In genomic region chrX:70289793-70290770, GRCh38 we compare ENCODE assay signal across 8 cellular contexts. TPM values are rescaled to one million over a fixed set of nuclear protein-coding genes. Genes with fewer than 3 reads are reported as not detected.
DNase-seq lines count a peak whose midpoint lies in the region; ATAC-seq and TF ChIP-seq lines count a peak whose summit lies in the region.

Gene KIF4A (plus strand): TSS chrX:70290104. CDS start chrX:70290459, 355 bp downstream.
Gene PDZD11 (minus strand): TSS chrX:70289927. CDS start chrX:70289341, 586 bp downstream.

- H3K9me3 Mint-ChIP-seq in dendritic cell treated with granulocyte-macrophage colony-stimulating factor and Interleukin-4, amounts not matched to agents 40 ng/mL and 50 ng/mL, for 4 days: no peaks in the 10 kb centered on the region

- DNase-seq in BJ (ENCODE audit: low read depth) (peak; percentile 37), NCI-H524 (lab: John Stamatoyannopoulos, UW) (peak; percentile 70 to 87)
- DNase-seq in activated CD4-positive, alpha-beta T cell treated with anti-CD3 and anti-CD28 coated beads, Interleukin-2, amount 50 U/mL, for 1 hour: peak; percentile 65
- peak; percentile 70 for DNase-seq in stimulated activated CD4-positive, alpha-beta T cell treated with anti-CD3 and anti-CD28 coated beads, Interleukin-4, amount 100 ng/mL, for 1 hour

- TF ChIP-seq CTCF in BJ (IDR thresholded peaks at IDR 0.05; ENCODE audit: insufficient read depth, low read depth, low read length): no peak
- no peak for TF ChIP-seq CTCF in liver (IDR thresholded peaks at IDR 0.05; ENCODE audit: low read depth, low read length, missing input control)

- TF ChIP-seq POLR2A in GM19099 (IDR thresholded peaks at IDR 0.05; ENCODE audit: extremely low read depth, insufficient read length, low read depth): peak; percentile 86

- peak within 1 kb of the TSS; percentile 64 for H3K4me3 ChIP-seq in BJ (ENCODE audit: low read depth, low read length)
- peak within 1 kb of the TSS; percentile 60 to 90 (median 75) for H3K4me3 ChIP-seq in liver (ENCODE audit: low read depth in 1 of 3, low read length in 3 of 3)

- POLR2A ChIA-PET in BJ (lab: Charles Lee): interaction anchor here (0.6 kb wide), 1 partner anchor 123 kb away, joined by 4 read pairs; no protein-coding TSS in a partner anchor

- H3K27me3 Mint-ChIP-seq in dendritic cell treated with granulocyte-macrophage colony-stimulating factor and Interleukin-4, amounts not matched to agents 40 ng/mL and 50 ng/mL, for 4 days: no peaks in the 10 kb centered on the region

- peak within 1 kb of the TSS; percentile 77 for H3K27ac Mint-ChIP-seq in dendritic cell treated with granulocyte-macrophage colony-stimulating factor and Interleukin-4, amounts not matched to agents 40 ng/mL and 50 ng/mL, for 4 days

- CTCF ChIA-PET in BJ (lab: Yijun Ruan, JAX): interaction anchor here (0.6 to 0.8 kb wide), 2 partner anchors 10 to 27 kb away, joined by 3 to 5 read pairs; no protein-coding TSS in a partner anchor

- H3K27me3 ChIP-seq in BJ (ENCODE audit: control insufficient read depth, insufficient read depth, low read length) (no peaks in the 10 kb centered on the region), liver (ENCODE audit: control insufficient read depth in 4 of 4, insufficient read depth in 4 of 4, low read length in 3 of 4) (no peaks in the 10 kb centered on the region)

- ATAC-seq in HG03378 (IDR thresholded peaks at IDR 0.05; ENCODE audit: unreplicated experiment): peak; percentile 89

- peaks cover 31% of the 10 kb centered on the region for H3K36me3 Mint-ChIP-seq in dendritic cell treated with granulocyte-macrophage colony-stimulating factor and Interleukin-4, amounts not matched to agents 40 ng/mL and 50 ng/mL, for 4 days (ENCODE audit: low read depth)

- under 1% methylated on average over 62 of the region's 62 CpGs for WGBS in liver

- peak within 1 kb of the TSS; percentile 83 for H3K4me3 Mint-ChIP-seq in dendritic cell treated with granulocyte-macrophage colony-stimulating factor and Interleukin-4, amounts not matched to agents 40 ng/mL and 50 ng/mL, for 4 days

- peaks cover 0 to 14% (median 12%) of the 10 kb centered on the region in 4 donors for H3K4me1 ChIP-seq in liver (ENCODE audit: control insufficient read depth in 4 of 4, insufficient read depth in 4 of 4, low read length in 3 of 4)

- peaks cover 5% of the 10 kb centered on the region for H3K4me1 Mint-ChIP-seq in dendritic cell treated with granulocyte-macrophage colony-stimulating factor and Interleukin-4, amounts not matched to agents 40 ng/mL and 50 ng/mL, for 4 days (ENCODE audit: low read depth)

- H3K27ac ChIP-seq in liver (ENCODE audit: low read depth in 1 of 2, low read length in 2 of 2): peak within 1 kb of the TSS in 1 of 2 donors; percentile 32

- no peaks in the 10 kb centered on the region for H3K9me3 ChIP-seq in liver (ENCODE audit: control insufficient read depth in 4 of 4, low read length in 3 of 4)

- intact Hi-C loops in dendritic cell treated with granulocyte-macrophage colony-stimulating factor and Interleukin-4, amounts not matched to agents 40 ng/mL and 50 ng/mL, for 4 days (cut with micrococcal nuclease): loop anchor here (1.0 kb wide), 1 partner anchor 157 kb away; the partner anchor contains the start of gene IGBP1

- no peak for TF ChIP-seq RAD21 in liver (IDR thresholded peaks at IDR 0.05)

- H3K36me3 ChIP-seq in BJ (ENCODE audit: control insufficient read depth, insufficient read depth, low read length) (peaks cover 2% of the 10 kb centered on the region; the same call in 1 of the 2 replicates), liver (ENCODE audit: control insufficient read depth in 4 of 4, insufficient read depth in 3 of 4, low read depth in 1 of 4, low read length in 3 of 4) (peaks cover 0 to 6% (median 2%) of the 10 kb centered on the region in 4 donors)

- H3K9ac ChIP-seq in liver (ENCODE audit: low read depth in 1 of 2, low read length in 2 of 2): peak within 1 kb of the TSS in 1 of 2 donors; percentile 63

TF ChIP-seq in liver, 16 proteins besides CTCF, POLR2A, EP300 and RAD21:
- TF ChIP-seq MAX (IDR thresholded peaks at IDR 0.05): no peak
- no peak for TF ChIP-seq JUND (IDR thresholded peaks at IDR 0.05)
- TF ChIP-seq EGR1 (IDR thresholded peaks at IDR 0.05; ENCODE audit: low read depth in 2 of 2): no peak
- no peak for TF ChIP-seq HNF4G (IDR thresholded peaks at IDR 0.05)
- TF ChIP-seq GABPA (IDR thresholded peaks at IDR 0.05 in 1 of 2, conservative IDR thresholded peaks at IDR 0.05 in 1 of 2): peak; percentile 72 to 91
- TF ChIP-seq ATF3 (IDR thresholded peaks at IDR 0.05): no peak
- TF ChIP-seq FOXA1 (IDR thresholded peaks at IDR 0.05): no peak
- no peak for TF ChIP-seq ZBTB33 (IDR thresholded peaks at IDR 0.05)
- no peak for TF ChIP-seq YY1 (IDR thresholded peaks at IDR 0.05)
- no peak for TF ChIP-seq NR2F2 (IDR thresholded peaks at IDR 0.05)
- peak in 1 of 2 donors; percentile 20 for TF ChIP-seq RXRA (IDR thresholded peaks at IDR 0.05)
- TF ChIP-seq FOXA2 (IDR thresholded peaks at IDR 0.05): no peak
- no peak for TF ChIP-seq REST (IDR thresholded peaks at IDR 0.05)
- no peak for TF ChIP-seq TAF1 (conservative IDR thresholded peaks at IDR 0.05)
- no peak for TF ChIP-seq SP1 (IDR thresholded peaks at IDR 0.05)
- TF ChIP-seq HNF4A (conservative IDR thresholded peaks at IDR 0.05): peak in 1 of 2 donors; percentile 23

RNA-seq across cellular contexts. Expression of gene KIF4A, which starts in this region (rescaled TPM):
- polyA plus RNA-seq in BJ (2011; rRNA removed): 10.8 and 13.3 TPM in 2 replicates
- 5.5 and 6.1 TPM in 2 replicates for polyA minus RNA-seq in BJ (2011; rRNA and poly(A)+ RNA removed)
- total RNA-seq in liver: 10 to 100 TPM in 1 of 2 donors, under 1 TPM in 1; under 0.01 to 17.3 TPM
- polyA plus RNA-seq in liver: under 1 TPM; 0.07 to 0.92 TPM

RNA-seq across cellular contexts. Expression of gene PDZD11, which starts in this region (rescaled TPM):
- polyA plus RNA-seq in BJ (2011; rRNA removed) (91.9 and 150 TPM in 2 replicates), liver (10 to 100 TPM; 18.4 to 25.9 TPM)
- polyA minus RNA-seq in BJ (2011; rRNA and poly(A)+ RNA removed): 42.8 and 84.4 TPM in 2 replicates
- total RNA-seq in liver: 10 to 100 TPM in 1 of 2 donors, 1 to 10 TPM in 1; 8.5 to 13.3 TPM
